ENCODE assay signal across 8 cellular contexts in genomic region chr2:53751728-53752127, GRCh38. TPM values are rescaled to one million over a fixed set of nuclear protein-coding genes. Genes with fewer than 3 reads are reported as not detected.
DNase-seq lines count a peak whose midpoint lies in the region; ATAC-seq and TF ChIP-seq lines count a peak whose summit lies in the region.

No MANE protein-coding gene starts in this region.

- H3K9me3 ChIP-seq in MM.1S (replicated peaks; ENCODE audit: insufficient read depth, low read length) = no peaks in the 10 kb centered on the region
- no peaks in the 10 kb centered on the region for H3K9me3 ChIP-seq in trophoblast cell (ENCODE audit: insufficient read depth, low read depth, low read length)
- no peaks in the 10 kb centered on the region for H3K9me3 ChIP-seq in stomach

- peak; percentile 92 for ATAC-seq in activated CD4-positive, alpha-beta T cell treated with anti-CD3 and anti-CD28 coated beads for 36 hours
- peak; percentile 88 for ATAC-seq in HG02678 (IDR thresholded peaks at IDR 0.05; ENCODE audit: unreplicated experiment)

- H2BK12ac ChIP-seq in trophoblast cell (ENCODE audit: low read length) = no peak overlapping the region

- H3K9me3 Mint-ChIP-seq in activated CD4-positive, alpha-beta T cell treated with anti-CD3 and anti-CD28 coated beads for 36 hours (ENCODE audit: low read depth) = no peaks in the 10 kb centered on the region
- peaks cover 0 to 2% (median 0%) of the 10 kb centered on the region in 7 donors for H3K9me3 Mint-ChIP-seq in CD14-positive monocyte

- H3K79me1 ChIP-seq in trophoblast cell (ENCODE audit: low read length) = no peaks in the 10 kb centered on the region

- peaks cover 28% of the 10 kb centered on the region for H3K36me3 Mint-ChIP-seq in activated CD4-positive, alpha-beta T cell treated with anti-CD3 and anti-CD28 coated beads for 36 hours (ENCODE audit: low read depth)
- H3K36me3 Mint-ChIP-seq in CD14-positive monocyte = peaks cover 38 to 49% of the 10 kb centered on the region in 2 donors

- H3K79me2 ChIP-seq in MM.1S (ENCODE audit: low read length) (peaks cover 16% of the 10 kb centered on the region), trophoblast cell (ENCODE audit: control insufficient read depth, insufficient read depth, low read length, poor library complexity) (no peaks in the 10 kb centered on the region)

- intact Hi-C loops in activated CD4-positive, alpha-beta T cell treated with anti-CD3 and anti-CD28 coated beads for 36 hours (cut with DNase I, micrococcal nuclease) = loop anchor here (1.0 to 5.0 kb wide), 3 partner anchors 36 to 1561 kb away; partner anchors contain the start of genes ERLEC1 (in 2 of the 2) and ASB3 (in 1 of the 2)
- intact Hi-C loops in stomach (cut with DNase I; ENCODE audit: low total_unique reads) = no loop called here
- intact Hi-C loops in CD14-positive monocyte (cut with micrococcal nuclease) = no loop called here

- peak overlapping the region; percentile 50; the same call in 1 of the 2 replicates for H2AFZ ChIP-seq in MM.1S (ENCODE audit: low read length)
- no peak overlapping the region for H2AFZ ChIP-seq in trophoblast cell (ENCODE audit: insufficient read depth, low read length, poor library complexity)

- H3K27me3 ChIP-seq in MM.1S (replicated peaks; ENCODE audit: insufficient read depth, low read length) (no peaks in the 10 kb centered on the region), trophoblast cell (ENCODE audit: insufficient read depth, low read length) (no peaks in the 10 kb centered on the region), stomach (no peaks in the 10 kb centered on the region)

- H3F3A ChIP-seq in MM.1S (ENCODE audit: insufficient read depth, low read length) = peaks cover 27% of the 10 kb centered on the region

- POLR2A ChIA-PET in activated CD4-positive, alpha-beta T cell treated with anti-CD3 and anti-CD28 coated beads for 36 hours (lab: Charles Lee) = interaction anchor here (1.6 kb wide), 1 partner anchor 16 kb away, joined by 9 read pairs; the partner anchor contains the start of gene CHAC2

- H3K4me1 Mint-ChIP-seq in activated CD4-positive, alpha-beta T cell treated with anti-CD3 and anti-CD28 coated beads for 36 hours = peaks cover 29% of the 10 kb centered on the region
- H3K4me1 Mint-ChIP-seq in CD14-positive monocyte = no peaks in the 10 kb centered on the region

- H3K36me3 ChIP-seq in MM.1S (replicated peaks; ENCODE audit: insufficient read depth, low read length) (no peaks in the 10 kb centered on the region), trophoblast cell (ENCODE audit: control insufficient read depth in 1 of 2, insufficient read depth in 2 of 2, low read length in 2 of 2) (peaks cover 3 to 6% of the 10 kb centered on the region in 2 experiments), stomach (peaks cover 12 to 41% (median 31%) of the 10 kb centered on the region in 4 donors)

- H2AK5ac ChIP-seq in trophoblast cell (ENCODE audit: low read length) = no peak overlapping the region

- no peak overlapping the region for H3K27ac Mint-ChIP-seq in activated CD4-positive, alpha-beta T cell treated with anti-CD3 and anti-CD28 coated beads for 36 hours
- no peak overlapping the region for H3K27ac Mint-ChIP-seq in CD14-positive monocyte

- H3K23ac ChIP-seq in trophoblast cell (ENCODE audit: low read length) = no peak overlapping the region

- DNase-seq in activated CD4-positive, alpha-beta T cell treated with anti-CD3 and anti-CD28 coated beads for 36 hours = no peak
- no peak for DNase-seq in activated CD4-positive, alpha-beta T cell treated with anti-CD3 and anti-CD28 coated beads for 4 hours
- no peak for DNase-seq in MM.1S
- DNase-seq in renal cortical epithelial cell (ENCODE audit: low read depth) = peak; percentile 45
- DNase-seq in trophoblast cell = no peak
- DNase-seq in stomach = no peak
- no peak for DNase-seq in CD14-positive monocyte (ENCODE audit: low spot score)

- CTCF ChIA-PET in activated CD4-positive, alpha-beta T cell treated with anti-CD3 and anti-CD28 coated beads for 36 hours (lab: Charles Lee) = interaction anchor here (0.7 to 1.6 kb wide), 3 partner anchors 9 to 79 kb away, joined by 6 read pairs; partner anchors contain the start of gene CHAC2

- no peak overlapping the region for H4K91ac ChIP-seq in trophoblast cell (ENCODE audit: low read depth, low read length)

- H3K14ac ChIP-seq in trophoblast cell (ENCODE audit: low read length) = no peak overlapping the region

- WGBS in trophoblast cell (ENCODE audit: extremely low coverage, insufficient coverage, insufficient read length) = no CpG with 5 or more reads among the region's 1 CpG
- 76 to 92% (median 80%) methylated on average over 1 of the region's 1 CpG for WGBS in stomach, 5 donors

- H4K8ac ChIP-seq in trophoblast cell (ENCODE audit: low read depth, low read length) = no peak overlapping the region

- H3K9ac ChIP-seq in MM.1S (ENCODE audit: low read length) (peak overlapping the region; percentile 9; the same call in 1 of the 2 replicates), trophoblast cell (ENCODE audit: low read length) (no peak overlapping the region)

- H3K18ac ChIP-seq in trophoblast cell (ENCODE audit: low read length) = no peak overlapping the region

- peak overlapping the region; percentile 53; the same call in 1 of the 2 replicates for H3K4me3 ChIP-seq in MM.1S (ENCODE audit: low read length)
- H3K4me3 ChIP-seq in trophoblast cell (ENCODE audit: low read depth, low read length) = no peak overlapping the region
- H3K4me3 ChIP-seq in stomach = no peak overlapping the region

- no peak overlapping the region for H3K4me3 Mint-ChIP-seq in activated CD4-positive, alpha-beta T cell treated with anti-CD3 and anti-CD28 coated beads for 36 hours
- H3K4me3 Mint-ChIP-seq in CD14-positive monocyte = no peak overlapping the region

- no peak overlapping the region for H4K12ac ChIP-seq in trophoblast cell (ENCODE audit: low read depth, low read length)

- no peak for TF ChIP-seq CTCF in MM.1S (IDR thresholded peaks at IDR 0.05; ENCODE audit: low read length)
- no peak for TF ChIP-seq CTCF in stomach (IDR thresholded peaks at IDR 0.05)
- no peak for TF ChIP-seq CTCF in CD14-positive monocyte (IDR thresholded peaks at IDR 0.05)

- no peak overlapping the region for H2BK5ac ChIP-seq in trophoblast cell (ENCODE audit: low read depth, low read length, poor library complexity)

- TF ChIP-seq EP300 in stomach (IDR thresholded peaks at IDR 0.05) = no peak

- no peaks in the 10 kb centered on the region for H3K9me2 ChIP-seq in MM.1S (replicated peaks; ENCODE audit: insufficient read depth, low read length)

- no peak overlapping the region for H3K4ac ChIP-seq in trophoblast cell (ENCODE audit: low read depth, low read length)

- no peak overlapping the region for H2BK120ac ChIP-seq in trophoblast cell (ENCODE audit: insufficient read depth, low read length, poor library complexity)

- H4K20me1 ChIP-seq in MM.1S (ENCODE audit: insufficient read depth, low read length) = no peaks in the 10 kb centered on the region

- H3K4me2 ChIP-seq in MM.1S (ENCODE audit: low read depth, low read length) (peak overlapping the region; percentile 61), trophoblast cell (ENCODE audit: low read length) (no peak overlapping the region)

- H3K27ac ChIP-seq in MM.1S (ENCODE audit: low read length) (peak overlapping the region; percentile 82; the same call in 1 of the 2 replicates), trophoblast cell (ENCODE audit: low read depth, low read length) (no peak overlapping the region), stomach (no peak overlapping the region)

- H3K27me3 Mint-ChIP-seq in activated CD4-positive, alpha-beta T cell treated with anti-CD3 and anti-CD28 coated beads for 36 hours = no peaks in the 10 kb centered on the region
- H3K27me3 Mint-ChIP-seq in CD14-positive monocyte (ENCODE audit: low read depth in 3 of 3) = no peaks in the 10 kb centered on the region

- H3K4me1 ChIP-seq in MM.1S (ENCODE audit: low read length) (peaks cover 35% of the 10 kb centered on the region), trophoblast cell (ENCODE audit: control insufficient read depth in 1 of 2, insufficient read depth in 2 of 2, low read length in 2 of 2) (no peaks in the 10 kb centered on the region), stomach (peaks cover 0 to 7% (median 0%) of the 10 kb centered on the region in 4 donors)

- no peak for TF ChIP-seq POLR2A in stomach (IDR thresholded peaks at IDR 0.05)

RNA-seq across cellular contexts. Expression of gene CHAC2, which starts 15.9 kb away (rescaled TPM):
- 10 to 100 TPM; 15.8 to 17.4 TPM for total RNA-seq in activated CD4-positive, alpha-beta T cell treated with anti-CD3 and anti-CD28 coated beads for 36 hours
- total RNA-seq in renal cortical epithelial cell = 4.8 and 10.8 TPM in 2 replicates
- polyA plus RNA-seq in trophoblast cell (2013) = 0.86 TPM in 2 replicates
- 1 to 10 TPM in 2 of 5 donors, under 1 TPM in 1, not detected in 2; 0.45 to 4.2 (median 4.0) TPM for total RNA-seq in stomach
- 1 to 10 TPM; 3.0 to 6.6 (median 5.7) TPM for polyA plus RNA-seq in stomach
- under 1 TPM; 0.20 to 0.40 TPM for polyA plus RNA-seq in CD14-positive monocyte

RNA-seq across cellular contexts. Expression of gene ASB3, which starts 35.0 kb away (rescaled TPM):
- 10 to 100 TPM; 17.3 to 23.4 TPM for total RNA-seq in activated CD4-positive, alpha-beta T cell treated with anti-CD3 and anti-CD28 coated beads for 36 hours
- total RNA-seq in renal cortical epithelial cell (22.4 and 34.3 TPM in 2 replicates), stomach (10 to 100 TPM in 2 of 5 donors, 1 to 10 TPM in 2, under 1 TPM in 1; 0.58 to 53.6 (median 5.4) TPM)
- 19.3 and 19.6 TPM in 2 replicates for polyA plus RNA-seq in trophoblast cell (2013)
- polyA plus RNA-seq in stomach (1 to 10 TPM; 5.3 to 7.6 (median 6.1) TPM), CD14-positive monocyte (1 to 10 TPM; 6.7 to 8.1 TPM)

RNA-seq across cellular contexts. Expression of gene ERLEC1, which starts 35.1 kb away (rescaled TPM):
- 10 to 100 TPM; 18.3 to 20.5 TPM for total RNA-seq in activated CD4-positive, alpha-beta T cell treated with anti-CD3 and anti-CD28 coated beads for 36 hours
- total RNA-seq in renal cortical epithelial cell (97.9 and 109 TPM in 2 replicates), stomach (100 to 1,000 TPM in 2 of 5 donors, 10 to 100 TPM in 2, 1 to 10 TPM in 1; 7.0 to 225 (median 39.6) TPM)
- 67.5 and 67.9 TPM in 2 replicates for polyA plus RNA-seq in trophoblast cell (2013)
- polyA plus RNA-seq in stomach (10 to 100 TPM; 15.2 to 28.9 (median 27.8) TPM), CD14-positive monocyte (10 to 100 TPM; 23.7 to 23.8 TPM)

Comparison
In these comparisons a context has a peak if more than half of its experiments do, and no peak if none do; other contexts are left out.
1. intact Hi-C loops: an anchor here in activated CD4-positive, alpha-beta T cell treated with anti-CD3 and anti-CD28 coated beads for 36 hours (1.0 to 5.0 kb wide); none called in stomach and CD14-positive monocyte.